8 cellular contexts compared by ENCODE assay signal in the genomic region with DNA sequence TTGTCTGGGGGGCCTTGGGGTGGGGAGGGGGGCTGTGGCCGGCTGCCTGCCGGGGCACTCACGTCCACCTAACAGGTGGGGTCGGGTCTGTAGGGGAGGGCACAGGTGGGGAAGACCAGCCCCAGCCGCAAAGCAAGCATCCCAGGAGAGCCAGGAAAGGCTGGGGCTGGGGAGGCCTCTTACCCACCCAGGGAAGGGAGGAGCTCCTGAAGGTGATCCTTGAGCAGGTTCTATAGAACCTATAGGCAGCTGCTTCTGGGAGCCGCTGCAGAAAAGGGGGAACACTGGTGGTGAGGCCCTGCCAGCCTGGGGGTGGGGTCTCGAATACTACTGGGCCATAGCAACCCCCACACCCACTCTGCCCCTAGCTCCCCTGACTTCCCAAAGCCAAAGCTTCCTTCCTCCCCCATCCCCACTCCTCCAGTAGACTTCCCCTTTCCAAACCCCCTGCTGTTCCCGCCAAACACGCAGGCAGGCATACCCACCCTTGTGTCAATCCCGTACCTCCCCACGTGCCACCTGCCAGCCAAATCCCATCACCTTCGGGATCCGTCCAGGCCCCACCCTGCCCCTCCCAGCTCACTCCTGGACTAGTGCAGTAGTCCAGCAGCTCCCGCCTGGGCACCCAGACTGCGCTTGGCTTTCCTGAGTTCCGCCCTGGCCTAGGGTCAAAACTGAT. TPM values are rescaled to one million over a fixed set of nuclear protein-coding genes. Genes with fewer than 3 reads are reported as not detected.
DNase-seq lines count a peak whose midpoint lies in the region; ATAC-seq and TF ChIP-seq lines count a peak whose summit lies in the region.

No MANE protein-coding gene starts in this region.

- peak overlapping the region; percentile 66 for H3K4me3 Mint-ChIP-seq in activated naive CD4-positive, alpha-beta T cell treated with anti-CD3 and anti-CD28 coated beads, Interleukin-2, amount 10 ng/mL, durations not matched to agents 7 days and 5 days

- H3K36me3 ChIP-seq in lung (ENCODE audit: control insufficient read depth in 2 of 2, insufficient read depth in 2 of 2, low read length in 2 of 2) (peaks cover 0 to 3% of the 10 kb centered on the region in 2 donors), urinary bladder (ENCODE audit: insufficient read depth) (no peaks in the 10 kb centered on the region)

- H3K27me3 Mint-ChIP-seq in activated naive CD4-positive, alpha-beta T cell treated with anti-CD3 and anti-CD28 coated beads, Interleukin-2, amount 10 ng/mL, durations not matched to agents 7 days and 5 days, result no peaks in the 10 kb centered on the region

- H3K27ac Mint-ChIP-seq in activated naive CD4-positive, alpha-beta T cell treated with anti-CD3 and anti-CD28 coated beads, Interleukin-2, amount 10 ng/mL, durations not matched to agents 7 days and 5 days, result peak overlapping the region; percentile 88
- peak overlapping the region in 1 of 2 donors; percentile 77 for H3K27ac Mint-ChIP-seq in activated naive CD4-positive, alpha-beta T cell treated with anti-CD3 and anti-CD28 coated beads, Interleukin-2, amount 50 U/mL, for 72 hours

- H3K27ac ChIP-seq in angular gyrus (ENCODE audit: low read depth, low read length), result peak overlapping the region; percentile 83
- peak overlapping the region; percentile 73 to 80 for H3K27ac ChIP-seq in lung (ENCODE audit: low read depth in 1 of 2, low read length in 1 of 2)
- peak overlapping the region; percentile 47 for H3K27ac ChIP-seq in urinary bladder (ENCODE audit: low read depth)

- H3K4me3 ChIP-seq in lung, result no peak overlapping the region
- H3K4me3 ChIP-seq in urinary bladder (ENCODE audit: low read depth, low read length), result no peak overlapping the region

- no peak for DNase-seq in activated naive CD4-positive, alpha-beta T cell treated with anti-CD3 and anti-CD28 coated beads, Interleukin-2, amount 10 ng/mL, durations not matched to agents 7 days and 5 days
- no peak for DNase-seq in activated naive CD4-positive, alpha-beta T cell treated with anti-CD3 and anti-CD28 coated beads, Interleukin-2, amount 50 U/mL, for 72 hours (ENCODE audit: low spot score in 2 of 2)
- DNase-seq in lung (ENCODE audit: low spot score) (no peak), T-helper 9 cell (no peak)
- DNase-seq in activated CD4-positive, alpha-beta T cell treated with anti-CD3 and anti-CD28 coated beads, Interleukin-2, amount 50 U/mL, for 4 hours, result no peak

- no peaks in the 10 kb centered on the region for H3K9me3 Mint-ChIP-seq in activated naive CD4-positive, alpha-beta T cell treated with anti-CD3 and anti-CD28 coated beads, Interleukin-2, amount 10 ng/mL, durations not matched to agents 7 days and 5 days
- H3K9me3 Mint-ChIP-seq in activated naive CD4-positive, alpha-beta T cell treated with anti-CD3 and anti-CD28 coated beads, Interleukin-2, amount 50 U/mL, for 72 hours, result no peaks in the 10 kb centered on the region

- CTCF ChIA-PET in activated naive CD4-positive, alpha-beta T cell treated with anti-CD3 and anti-CD28 coated beads, Interleukin-2, amount 10 ng/mL, durations not matched to agents 7 days and 5 days (lab: Charles Lee), result interaction anchor here (1.1 kb wide), 1 partner anchor 20 kb away, joined by 3 read pairs; no protein-coding TSS in a partner anchor

- no peak for ATAC-seq in activated naive CD4-positive, alpha-beta T cell treated with anti-CD3 and anti-CD28 coated beads, Interleukin-2, amount 50 U/mL, for 72 hours
- ATAC-seq in lung (ENCODE audit: insufficient read depth, low FRiP score) (no peak), GM21737 (IDR thresholded peaks at IDR 0.05; ENCODE audit: unreplicated experiment) (no peak)

- 20 to 48% methylated on average over 16 of the region's 16 CpGs for WGBS in lung, 2 donors
- 49% methylated on average over 16 of the region's 16 CpGs for WGBS in urinary bladder

- peaks cover 8 to 52% of the 10 kb centered on the region in 2 donors for H3K4me1 ChIP-seq in lung (ENCODE audit: control insufficient read depth in 2 of 2, insufficient read depth in 2 of 2, low read length in 2 of 2)
- no peaks in the 10 kb centered on the region for H3K4me1 ChIP-seq in urinary bladder (ENCODE audit: insufficient read depth)

- peaks cover 3% of the 10 kb centered on the region for H3K36me3 Mint-ChIP-seq in activated naive CD4-positive, alpha-beta T cell treated with anti-CD3 and anti-CD28 coated beads, Interleukin-2, amount 10 ng/mL, durations not matched to agents 7 days and 5 days
- peaks cover 5 to 10% of the 10 kb centered on the region in 2 donors for H3K36me3 Mint-ChIP-seq in activated naive CD4-positive, alpha-beta T cell treated with anti-CD3 and anti-CD28 coated beads, Interleukin-2, amount 50 U/mL, for 72 hours

- no peaks in the 10 kb centered on the region for H3K27me3 ChIP-seq in lung (ENCODE audit: control insufficient read depth, insufficient read depth)

- TF ChIP-seq CTCF in lung (IDR thresholded peaks at IDR 0.05; ENCODE audit: control extremely low read depth, extremely low read depth), result no peak

- H3K9me3 ChIP-seq in lung (ENCODE audit: control insufficient read depth in 2 of 2, insufficient read depth in 1 of 2, low read length in 1 of 2), result no peaks in the 10 kb centered on the region

- H3K4me1 Mint-ChIP-seq in activated naive CD4-positive, alpha-beta T cell treated with anti-CD3 and anti-CD28 coated beads, Interleukin-2, amount 10 ng/mL, durations not matched to agents 7 days and 5 days, result peaks cover 65% of the 10 kb centered on the region

RNA-seq across cellular contexts. Expression of gene KLF16, which starts 5.6 kb away (rescaled TPM):
- total RNA-seq in activated naive CD4-positive, alpha-beta T cell treated with anti-CD3 and anti-CD28 coated beads, Interleukin-2, amount 50 U/mL, for 72 hours, result 10 to 100 TPM; 20.5 to 22.6 TPM
- 10 to 100 TPM in 1 of 2 donors, 1 to 10 TPM in 1; 3.3 to 25.6 TPM for total RNA-seq in lung
- 10 to 100 TPM; 13.8 to 17.8 TPM for polyA plus RNA-seq in lung
- total RNA-seq in urinary bladder, result 3.6 TPM
- 17.6 TPM for polyA plus RNA-seq in urinary bladder

RNA-seq across cellular contexts. Expression of gene REXO1, which starts 9.5 kb away (rescaled TPM):
- 10 to 100 TPM; 35.5 to 44.5 TPM for total RNA-seq in activated naive CD4-positive, alpha-beta T cell treated with anti-CD3 and anti-CD28 coated beads, Interleukin-2, amount 50 U/mL, for 72 hours
- total RNA-seq in lung, result 10 to 100 TPM; 15.6 to 40.3 TPM
- polyA plus RNA-seq in lung, result 10 to 100 TPM; 22.3 to 32.0 TPM
- total RNA-seq in urinary bladder, result 7.9 TPM
- polyA plus RNA-seq in urinary bladder, result 20.5 TPM

RNA-seq across cellular contexts. Expression of gene ABHD17A, which starts 27.5 kb away (rescaled TPM):
- 100 to 1,000 TPM; 109 to 110 TPM for total RNA-seq in activated naive CD4-positive, alpha-beta T cell treated with anti-CD3 and anti-CD28 coated beads, Interleukin-2, amount 50 U/mL, for 72 hours
- total RNA-seq in lung (10 to 100 TPM; 68.8 to 84.9 TPM), urinary bladder (41.9 TPM)
- polyA plus RNA-seq in lung (100 to 1,000 TPM in 1 of 2 donors, 10 to 100 TPM in 1; 97.0 to 110 TPM), urinary bladder (99.7 TPM)

RNA-seq across cellular contexts. Expression of gene ATP8B3, which starts 45.7 kb away (rescaled TPM):
- 10 to 100 TPM; 11.7 to 28.7 TPM for total RNA-seq in activated naive CD4-positive, alpha-beta T cell treated with anti-CD3 and anti-CD28 coated beads, Interleukin-2, amount 50 U/mL, for 72 hours
- total RNA-seq in lung (1 to 10 TPM; 2.2 to 2.4 TPM), urinary bladder (1.4 TPM)
- polyA plus RNA-seq in lung (1 to 10 TPM in 1 of 2 donors, under 1 TPM in 1; 0.69 to 1.3 TPM), urinary bladder (1.6 TPM)

RNA-seq across cellular contexts. Expression of gene ADAT3, which starts 47.4 kb away (rescaled TPM):
- 1 to 10 TPM; 8.5 to 10.0 TPM for total RNA-seq in activated naive CD4-positive, alpha-beta T cell treated with anti-CD3 and anti-CD28 coated beads, Interleukin-2, amount 50 U/mL, for 72 hours
- 10 to 100 TPM in 1 of 2 donors, 1 to 10 TPM in 1; 4.0 to 11.9 TPM for total RNA-seq in lung
- 1 to 10 TPM; 6.4 to 7.2 TPM for polyA plus RNA-seq in lung
- 1.4 TPM for total RNA-seq in urinary bladder
- polyA plus RNA-seq in urinary bladder, result 4.3 TPM
